ENCODE assay signal across 10 cellular contexts in the genomic region with DNA sequence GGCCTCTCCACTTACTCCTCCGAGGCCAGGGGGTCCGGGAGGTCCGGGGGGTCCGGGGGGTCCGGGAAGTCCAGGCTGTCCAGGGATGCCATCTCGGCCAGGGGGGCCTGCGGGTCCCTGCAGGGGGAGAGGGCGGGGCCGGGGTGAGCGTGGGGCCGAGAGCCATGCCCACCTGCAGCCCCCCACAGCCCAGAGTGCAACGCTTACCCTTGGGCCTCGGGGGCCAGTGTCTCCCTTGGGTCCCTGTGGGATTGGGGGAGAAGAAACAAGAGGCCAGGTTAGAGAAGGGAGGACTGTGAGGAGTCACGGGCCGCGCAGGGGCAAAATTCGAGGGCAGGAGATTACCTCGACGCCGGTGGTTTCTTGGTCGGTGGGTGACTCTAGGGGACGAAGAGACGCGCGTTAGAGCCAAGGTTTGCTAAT. TPM values are rescaled to one million over a fixed set of nuclear protein-coding genes. Genes with fewer than 3 reads are reported as not detected.
A peak's percentile ranks its signal among the peaks of the same experiment; 100 is the strongest.
DNase-seq lines count a peak whose midpoint lies in the region; ATAC-seq, FAIRE-seq and TF ChIP-seq lines count a peak whose summit lies in the region.
"Had no signal": no experiment of that assay in that cellular context is flagged by ENCODE, and none has a peak within 500 bp of the region (broad histone marks: within the 10 kb centered on the region; RNA-seq: fewer than 3 reads in every experiment).

No MANE protein-coding gene starts in this region.

- H3K36me3 ChIP-seq in right lobe of liver (no peaks in the 10 kb centered on the region), HepG2 (replicated peaks in 1 of 2; ENCODE audit: control insufficient read depth in 1 of 2, insufficient read depth in 2 of 2, low read length in 2 of 2) (no peaks in the 10 kb centered on the region)

- POLR2A ChIA-PET in HepG2 (lab: Yijun Ruan, JAX) = no interaction called here

- H3K9me3 Mint-ChIP-seq in naive B cell = no peaks in the 10 kb centered on the region
- H3K9me3 Mint-ChIP-seq in natural killer cell = no peaks in the 10 kb centered on the region
- H3K9me3 Mint-ChIP-seq: immature natural killer cell had no signal

- H3K4me2 ChIP-seq in HepG2 (ENCODE audit: low read depth, low read length) = no peak overlapping the region

- intact Hi-C loops in right lobe of liver (cut with DNase I) (no loop called here), HepG2 (cut with micrococcal nuclease; ENCODE audit: unreplicated experiment) (no loop called here), natural killer cell (cut with micrococcal nuclease) (no loop called here)

- H2AFZ ChIP-seq in HepG2 (ENCODE audit: low read length) = no peak overlapping the region

- H3K4me3 ChIP-seq in right lobe of liver = peak overlapping the region; percentile 27 to 40 (median 31)
- no peak overlapping the region for H3K4me3 ChIP-seq in HepG2 (replicated peaks in 1 of 3; ENCODE audit: insufficient read depth in 1 of 3, low read depth in 2 of 3, low read length in 3 of 3)
- H3K4me3 ChIP-seq in epithelial cell of esophagus (ENCODE audit: low read length) = peak overlapping the region; percentile 51

- H3K27me3 ChIP-seq in right lobe of liver (no peaks in the 10 kb centered on the region), HepG2 (ENCODE audit: control insufficient read depth in 1 of 2, insufficient read depth in 2 of 2, low read length in 2 of 2) (peaks cover 15 to 74% of the 10 kb centered on the region in 2 experiments)

- H3K9ac ChIP-seq in HepG2 (ENCODE audit: insufficient read depth, low read depth, low read length) = no peak overlapping the region

- no peak for ATAC-seq in right lobe of liver
- no peak for ATAC-seq in HepG2
- no peak for ATAC-seq in naive B cell (ENCODE audit: low read depth in 2 of 2)
- no peak for ATAC-seq in natural killer cell
- no peak for ATAC-seq in HG03159 (IDR thresholded peaks at IDR 0.05; ENCODE audit: unreplicated experiment)
- no peak for ATAC-seq in HG03354 (IDR thresholded peaks at IDR 0.05; ENCODE audit: poor library complexity, severe bottlenecking, unreplicated experiment)

- H3K27ac Mint-ChIP-seq in naive B cell (peak overlapping the region; percentile 14 to 95 (median 86)), natural killer cell (no peak overlapping the region)

- no TSS peak for BruUV-seq in HepG2 (replicated peaks; lab: Mats Ljungman, UMichigan)

- no peak for TF ChIP-seq RAD21 in HepG2 (CRISPR knock-in tag; IDR thresholded peaks at IDR 0.05)

- no peaks in the 10 kb centered on the region for H3K36me3 Mint-ChIP-seq in naive B cell
- no peaks in the 10 kb centered on the region for H3K36me3 Mint-ChIP-seq in natural killer cell
- H3K36me3 Mint-ChIP-seq: immature natural killer cell had no signal

- H3K27ac ChIP-seq in right lobe of liver = peak overlapping the region; percentile 37 to 47 (median 43)
- H3K27ac ChIP-seq in HepG2 (ENCODE audit: extremely low read length, insufficient read depth, low read length) = no peak overlapping the region

- in situ Hi-C loops in HepG2 (cut with HindIII; ENCODE audit: extremely low pct_ligation_motif_present, low pct_unique_long_range_greater_than_20kb) = no loop called here

- FAIRE-seq in HepG2 (lab: Jason Lieb, UNC) = no peak

- CTCF ChIA-PET in HepG2 (lab: Yijun Ruan, JAX; ENCODE audit: low intra/inter-chr PET ratio, low total read pairs) = interaction anchor here (3.7 to 9.4 kb wide), 3 partner anchors 31 to 97 kb away, joined by 36 to 301 read pairs (median 223); partner anchors contain the start of gene TMEM92

- no peaks in the 10 kb centered on the region; the same call in 1 of the 2 replicates for H4K20me1 ChIP-seq in HepG2 (ENCODE audit: insufficient read depth, low read length)

- no peak for DNase-seq in right lobe of liver
- no peak for DNase-seq in HepG2 (ENCODE audit: low spot score)
- no peak for DNase-seq in epithelial cell of esophagus (ENCODE audit: low read depth)
- no peak for DNase-seq in naive B cell
- no peak for DNase-seq in natural killer cell
- no peak for DNase-seq in effector CD4-positive, alpha-beta T cell
- DNase-seq: NCI-H1092 treated with DMSO at 0.1 percent for 48 hours had no signal

- H3K4me1 ChIP-seq in right lobe of liver (peaks cover 0 to 12% (median 0%) of the 10 kb centered on the region in 4 donors), HepG2 (ENCODE audit: insufficient read depth, low read length) (0 out of 2 replicates have a peak, but pooled peaks cover 9% of the 10 kb centered on the region)

- 33% methylated on average over 3 of the region's 25 CpGs for WGBS in right lobe of liver (ENCODE audit: insufficient coverage, low coverage, low lambda C conversion rate, missing lambda C conversion rate)
- 57% methylated on average over 25 of the region's 25 CpGs for WGBS in HepG2 (ENCODE audit: low lambda C conversion rate)

- TF ChIP-seq CTCF in right lobe of liver (IDR thresholded peaks at IDR 0.05) (no peak), HepG2 (CRISPR knock-in tag; IDR thresholded peaks at IDR 0.05) (no peak), epithelial cell of esophagus (IDR thresholded peaks at IDR 0.05; ENCODE audit: insufficient read depth, low read depth, low read length, missing control alignments) (no peak), natural killer cell (IDR thresholded peaks at IDR 0.05) (no peak)

- H3K4me3 Mint-ChIP-seq in naive B cell = peak overlapping the region in 3 of 8 donors; percentile 63 to 82 (median 66)
- no peak overlapping the region for H3K4me3 Mint-ChIP-seq in natural killer cell

- no peaks in the 10 kb centered on the region for H3K79me2 ChIP-seq in HepG2 (ENCODE audit: insufficient read depth, low read length)

- no peak for TF ChIP-seq POLR2A in right lobe of liver (IDR thresholded peaks at IDR 0.05)
- TF ChIP-seq POLR2A in HepG2 (IDR thresholded peaks at IDR 0.05; ENCODE audit: insufficient read depth in 1 of 2, low read depth in 2 of 2, low read length in 2 of 2) = no peak

- H3K27me3 Mint-ChIP-seq in naive B cell (peaks cover 28 to 50% (median 45%) of the 10 kb centered on the region in 3 donors), natural killer cell (ENCODE audit: low read depth in 2 of 2) (peaks cover 51 to 53% of the 10 kb centered on the region in 2 donors)

- TF ChIP-seq EP300 in HepG2 (IDR thresholded peaks at IDR 0.05; ENCODE audit: low read depth in 2 of 2, low read length in 2 of 2) (no peak), HepG2 (CRISPR knock-in tag; IDR thresholded peaks at IDR 0.05; ENCODE audit: borderline replicate concordance) (no peak)

- peaks cover 19 to 22% (median 19%) of the 10 kb centered on the region in 3 donors for H3K4me1 Mint-ChIP-seq in naive B cell
- H3K4me1 Mint-ChIP-seq in natural killer cell = peaks cover 13 to 19% of the 10 kb centered on the region in 2 donors

- no peaks in the 10 kb centered on the region for H3K9me3 ChIP-seq in right lobe of liver
- no peaks in the 10 kb centered on the region for H3K9me3 ChIP-seq in HepG2 (ENCODE audit: low read length)

RNA-seq across cellular contexts. Expression of gene COL1A1, which starts 2.2 kb away (rescaled TPM):
- total RNA-seq in right lobe of liver = 100 to 1,000 TPM in 1 of 6 experiments, 10 to 100 TPM in 4, 1 to 10 TPM in 1; 9.3 to 109 (median 34.7) TPM
- 0.17 TPM in 1 of 2 replicates, not detected in the other for total RNA-seq in HepG2 (2016; rRNA removed; fragmentation: Illumina TruSeq; extraction: Trizol)
- total RNA-seq in HepG2 (2016; cell fraction: cytosol; rRNA removed; fragmentation: Illumina TruSeq; extraction: Trizol; ENCODE audit: low read depth) = not detected in 2 replicates
- 0.03 and 0.06 TPM in 2 replicates for total RNA-seq in HepG2 (2016; cell fraction: insoluble cytoplasmic fraction; rRNA removed; fragmentation: Illumina TruSeq; extraction: Trizol)
- total RNA-seq in HepG2 (2016; cell fraction: membrane; rRNA removed; fragmentation: Illumina TruSeq; extraction: Trizol) = 0.09 and 0.24 TPM in 2 replicates
- 0.68 and 0.72 TPM in 2 replicates for total RNA-seq in HepG2 (2016; cell fraction: nucleus; rRNA removed; fragmentation: Illumina TruSeq; extraction: Trizol)
- 0.05 and 0.14 TPM in 2 replicates for polyA plus RNA-seq in HepG2 (2011; rRNA removed)
- 0.01 TPM in 1 of 2 replicates, not detected in the other for polyA plus RNA-seq in HepG2 (2011; cell fraction: cytosol; rRNA removed)
- 1.7 and 2.5 TPM in 2 replicates for polyA plus RNA-seq in HepG2 (2011; cell fraction: nucleus; rRNA removed)
- 0.19 TPM in 2 replicates for polyA plus RNA-seq in HepG2 (2012)
- 0.03 TPM in 1 of 2 replicates, not detected in the other for polyA plus RNA-seq in HepG2 (2016; cell fraction: cytosol; fragmentation: Illumina TruSeq; extraction: Trizol; ENCODE audit: low read depth)
- polyA plus RNA-seq in HepG2 (2016; cell fraction: insoluble cytoplasmic fraction; fragmentation: Illumina TruSeq; extraction: Trizol; ENCODE audit: low read depth) = 0.07 TPM in 1 of 2 replicates, not detected in the other
- polyA plus RNA-seq in HepG2 (2016; cell fraction: membrane; fragmentation: Illumina TruSeq; extraction: Trizol; ENCODE audit: low read depth) = not detected in 2 replicates
- polyA plus RNA-seq in HepG2 (2016; cell fraction: nucleus; fragmentation: Illumina TruSeq; extraction: Trizol; ENCODE audit: insufficient read depth, low read depth) = 1.00 and 2.8 TPM in 2 replicates
- 35.8 TPM in 1 of 2 replicates, not detected in the other for polyA minus RNA-seq in HepG2 (2011; rRNA and poly(A)+ RNA removed; ENCODE audit: low replicate concordance)
- polyA minus RNA-seq in HepG2 (2011; cell fraction: cytosol; rRNA and poly(A)+ RNA removed) = 0.70 and 0.79 TPM in 2 replicates
- polyA minus RNA-seq in HepG2 (2011; cell fraction: nucleus; rRNA and poly(A)+ RNA removed) = 0.52 and 1.2 TPM in 2 replicates
- under 1 TPM in 2 of 6 donors, not detected in 4; 0.23 to 0.80 TPM for polyA plus RNA-seq in naive B cell (ENCODE audit: low read depth in 6 of 6)
- 1 to 10 TPM; 2.3 to 7.5 (median 2.6) TPM for total RNA-seq in natural killer cell
- polyA plus RNA-seq: immature natural killer cell had no signal

RNA-seq across cellular contexts. Expression of gene SGCA, which starts 33.4 kb away (rescaled TPM):
- 1 to 10 TPM in 4 of 6 experiments, under 1 TPM in 2; 0.48 to 2.8 (median 1.6) TPM for total RNA-seq in right lobe of liver
- not detected in 2 replicates for total RNA-seq in HepG2 (2016; rRNA removed; fragmentation: Illumina TruSeq; extraction: Trizol)
- not detected in 2 replicates for total RNA-seq in HepG2 (2016; cell fraction: cytosol; rRNA removed; fragmentation: Illumina TruSeq; extraction: Trizol; ENCODE audit: low read depth)
- not detected in 2 replicates for total RNA-seq in HepG2 (2016; cell fraction: insoluble cytoplasmic fraction; rRNA removed; fragmentation: Illumina TruSeq; extraction: Trizol)
- not detected in 2 replicates for total RNA-seq in HepG2 (2016; cell fraction: membrane; rRNA removed; fragmentation: Illumina TruSeq; extraction: Trizol)
- not detected in 2 replicates for total RNA-seq in HepG2 (2016; cell fraction: nucleus; rRNA removed; fragmentation: Illumina TruSeq; extraction: Trizol)
- not detected in 2 replicates for polyA plus RNA-seq in HepG2 (2011; rRNA removed)
- polyA plus RNA-seq in HepG2 (2011; cell fraction: cytosol; rRNA removed) = not detected in 2 replicates
- polyA plus RNA-seq in HepG2 (2011; cell fraction: nucleus; rRNA removed) = 0.42 TPM in 1 of 2 replicates, not detected in the other
- not detected in 2 replicates for polyA plus RNA-seq in HepG2 (2012)
- not detected in 2 replicates for polyA plus RNA-seq in HepG2 (2016; cell fraction: cytosol; fragmentation: Illumina TruSeq; extraction: Trizol; ENCODE audit: low read depth)
- not detected in 2 replicates for polyA plus RNA-seq in HepG2 (2016; cell fraction: insoluble cytoplasmic fraction; fragmentation: Illumina TruSeq; extraction: Trizol; ENCODE audit: low read depth)
- polyA plus RNA-seq in HepG2 (2016; cell fraction: membrane; fragmentation: Illumina TruSeq; extraction: Trizol; ENCODE audit: low read depth) = not detected in 2 replicates
- polyA plus RNA-seq in HepG2 (2016; cell fraction: nucleus; fragmentation: Illumina TruSeq; extraction: Trizol; ENCODE audit: insufficient read depth, low read depth) = not detected in 2 replicates
- polyA minus RNA-seq in HepG2 (2011; rRNA and poly(A)+ RNA removed; ENCODE audit: low replicate concordance) = 0.19 TPM in 1 of 2 replicates, not detected in the other
- not detected in 2 replicates for polyA minus RNA-seq in HepG2 (2011; cell fraction: cytosol; rRNA and poly(A)+ RNA removed)
- not detected in 2 replicates for polyA minus RNA-seq in HepG2 (2011; cell fraction: nucleus; rRNA and poly(A)+ RNA removed)
- polyA plus RNA-seq in naive B cell (ENCODE audit: low read depth in 6 of 6) = 10 to 100 TPM in 1 of 6 donors, 1 to 10 TPM in 5; 2.0 to 16.6 (median 3.5) TPM
- not detected for total RNA-seq in natural killer cell
- polyA plus RNA-seq: immature natural killer cell had no signal

RNA-seq across cellular contexts. Expression of gene PPP1R9B, which starts 48.7 kb away (rescaled TPM):
- total RNA-seq in right lobe of liver (10 to 100 TPM in 5 of 6 experiments, 1 to 10 TPM in 1; 9.9 to 18.1 (median 12.0) TPM), HepG2 (2016; rRNA removed; fragmentation: Illumina TruSeq; extraction: Trizol) (11.0 and 15.8 TPM in 2 replicates), natural killer cell (100 to 1,000 TPM; 124 to 162 (median 135) TPM)
- 1.3 and 1.6 TPM in 2 replicates for total RNA-seq in HepG2 (2016; cell fraction: cytosol; rRNA removed; fragmentation: Illumina TruSeq; extraction: Trizol; ENCODE audit: low read depth)
- total RNA-seq in HepG2 (2016; cell fraction: insoluble cytoplasmic fraction; rRNA removed; fragmentation: Illumina TruSeq; extraction: Trizol) = 8.3 and 16.2 TPM in 2 replicates
- 7.0 and 7.3 TPM in 2 replicates for total RNA-seq in HepG2 (2016; cell fraction: membrane; rRNA removed; fragmentation: Illumina TruSeq; extraction: Trizol)
- total RNA-seq in HepG2 (2016; cell fraction: nucleus; rRNA removed; fragmentation: Illumina TruSeq; extraction: Trizol) = 10.9 and 13.5 TPM in 2 replicates
- polyA plus RNA-seq in HepG2 (2011; rRNA removed) (8.7 and 9.4 TPM in 2 replicates), naive B cell (ENCODE audit: low read depth in 6 of 6) (1 to 10 TPM in 5 of 6 donors, under 1 TPM in 1; 0.55 to 3.5 (median 2.3) TPM)
- polyA plus RNA-seq in HepG2 (2011; cell fraction: cytosol; rRNA removed) = 7.4 and 9.0 TPM in 2 replicates
- 13.1 and 16.4 TPM in 2 replicates for polyA plus RNA-seq in HepG2 (2011; cell fraction: nucleus; rRNA removed)
- 9.8 and 11.6 TPM in 2 replicates for polyA plus RNA-seq in HepG2 (2012)
- polyA plus RNA-seq in HepG2 (2016; cell fraction: cytosol; fragmentation: Illumina TruSeq; extraction: Trizol; ENCODE audit: low read depth) = 1.2 and 1.4 TPM in 2 replicates
- 14.2 and 17.2 TPM in 2 replicates for polyA plus RNA-seq in HepG2 (2016; cell fraction: insoluble cytoplasmic fraction; fragmentation: Illumina TruSeq; extraction: Trizol; ENCODE audit: low read depth)
- polyA plus RNA-seq in HepG2 (2016; cell fraction: membrane; fragmentation: Illumina TruSeq; extraction: Trizol; ENCODE audit: low read depth) = 7.2 TPM in 2 replicates
- polyA plus RNA-seq in HepG2 (2016; cell fraction: nucleus; fragmentation: Illumina TruSeq; extraction: Trizol; ENCODE audit: insufficient read depth, low read depth) = 35.0 and 35.2 TPM in 2 replicates
- 15.4 and 32.3 TPM in 2 replicates for polyA minus RNA-seq in HepG2 (2011; rRNA and poly(A)+ RNA removed; ENCODE audit: low replicate concordance)
- polyA minus RNA-seq in HepG2 (2011; cell fraction: cytosol; rRNA and poly(A)+ RNA removed) = 7.3 and 11.8 TPM in 2 replicates
- 7.8 and 9.3 TPM in 2 replicates for polyA minus RNA-seq in HepG2 (2011; cell fraction: nucleus; rRNA and poly(A)+ RNA removed)

Comparison
In these comparisons a context has a peak if more than half of its experiments do, and no peak if none do; other contexts are left out.
1. H3K4me3 ChIP-seq: peak in right lobe of liver (3 of 3) and epithelial cell of esophagus (single experiment); none in HepG2 (0 of 3).
2. H3K27ac Mint-ChIP-seq: peak in naive B cell (6 of 6); none in natural killer cell (0 of 2).